29 cellular contexts compared by ENCODE assay signal in the genomic region with DNA sequence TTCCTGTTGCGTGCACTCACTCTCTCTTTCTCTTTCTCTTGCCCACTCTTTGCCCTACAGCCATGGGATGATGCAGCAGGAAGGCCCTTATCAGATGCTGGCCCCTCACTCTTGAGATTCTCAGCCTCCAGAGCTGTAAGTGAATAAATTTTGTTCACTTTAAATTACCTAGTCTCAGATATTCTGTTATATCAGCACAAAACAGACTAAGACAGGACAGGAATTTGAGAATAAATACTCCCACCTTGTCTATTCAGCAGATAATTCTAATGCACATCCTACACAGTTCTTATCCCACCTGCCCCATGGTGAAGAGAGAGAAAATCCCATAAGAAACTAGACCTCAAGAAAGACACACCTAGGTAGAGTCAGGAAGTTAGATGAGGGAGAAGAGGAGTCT.
"Had no signal": no experiment of that assay in that cellular context is flagged by ENCODE, and none has a peak within 500 bp of the region (broad histone marks: within the 10 kb centered on the region; RNA-seq: fewer than 3 reads in every experiment).

No MANE protein-coding gene starts in this region.

- ATAC-seq: effector memory CD8-positive, alpha-beta T cell; esophagus mucosa; foreskin keratinocyte; gastrocnemius medialis; gastroesophageal sphincter; heart left ventricle; heart right ventricle had no signal

- H3K36me3 ChIP-seq: colonic mucosa, esophagus muscularis mucosa, esophagus squamous epithelium, gastrocnemius medialis, gastroesophageal sphincter, heart left ventricle, heart right ventricle had no signal

- H3K27ac ChIP-seq: colonic mucosa, coronary artery, dorsolateral prefrontal cortex, epithelial cell of prostate, esophagus muscularis mucosa, esophagus squamous epithelium, foreskin keratinocyte, gastrocnemius medialis, gastroesophageal sphincter, heart left ventricle, heart right ventricle had no signal

- H3K27ac Mint-ChIP-seq: dendritic cell treated with granulocyte-macrophage colony-stimulating factor and Interleukin-4, amounts not matched to agents 40 ng/mL and 50 ng/mL, for 4 days; effector memory CD8-positive, alpha-beta T cell; endodermal cell had no signal

- H3K27me3 ChIP-seq: colonic mucosa, dorsolateral prefrontal cortex, esophagus muscularis mucosa, esophagus squamous epithelium, gastrocnemius medialis, gastroesophageal sphincter had no signal

- DNase-seq: colonic mucosa; cortex of kidney; dermis blood vessel endothelial cell; dorsolateral prefrontal cortex; effector CD4-positive, alpha-beta T cell; effector CD8-positive, alpha-beta T cell; effector memory CD4-positive, alpha-beta T cell; effector memory CD8-positive, alpha-beta T cell; endodermal cell; erythroblast; esophagus squamous epithelium; foreskin fibroblast; foreskin keratinocyte; foreskin melanocyte; gastrocnemius medialis; glutamatergic neuron; head of caudate nucleus; heart left ventricle; heart right ventricle had no signal

- H3K9me3 Mint-ChIP-seq: dendritic cell treated with granulocyte-macrophage colony-stimulating factor and Interleukin-4, amounts not matched to agents 40 ng/mL and 50 ng/mL, for 4 days; effector memory CD8-positive, alpha-beta T cell; endodermal cell had no signal

- H3K4me3 Mint-ChIP-seq: dendritic cell treated with granulocyte-macrophage colony-stimulating factor and Interleukin-4, amounts not matched to agents 40 ng/mL and 50 ng/mL, for 4 days; effector memory CD8-positive, alpha-beta T cell; endodermal cell had no signal

- H3K4me1 ChIP-seq: colonic mucosa, esophagus muscularis mucosa, esophagus squamous epithelium, foreskin keratinocyte, gastrocnemius medialis, gastroesophageal sphincter, heart left ventricle, heart right ventricle had no signal

- H3K4me3 ChIP-seq: colonic mucosa, coronary artery, dorsolateral prefrontal cortex, esophagus muscularis mucosa, esophagus squamous epithelium, gastrocnemius medialis, gastroesophageal sphincter, heart left ventricle, heart right ventricle had no signal

- FAIRE-seq: colon, endometrium, endothelial cell of umbilical vein, frontal cortex had no signal

- H3K4me1 Mint-ChIP-seq: endodermal cell had no signal

- H3K9me3 ChIP-seq: colonic mucosa, esophagus muscularis mucosa, esophagus squamous epithelium, gastrocnemius medialis, gastroesophageal sphincter, heart left ventricle, heart right ventricle had no signal
